Comparison of ENCODE assay signal across 11 cellular contexts in genomic region chr16:88977028-88977844, GRCh38. TPM values are rescaled to one million over a fixed set of nuclear protein-coding genes. Genes with fewer than 3 reads are reported as not detected.
DNase-seq lines count a peak whose midpoint lies in the region; ATAC-seq and TF ChIP-seq lines count a peak whose summit lies in the region.
"Had no signal": no experiment of that assay in that cellular context is flagged by ENCODE, and none has a peak within 500 bp of the region (broad histone marks: within the 10 kb centered on the region; RNA-seq: fewer than 3 reads in every experiment).

Gene CBFA2T3 (minus strand): TSS chr16:88977207. CDS start chr16:88976807, 400 bp downstream.

- no peak for TF ChIP-seq CTCF in CD14-positive monocyte (IDR thresholded peaks at IDR 0.05)

- intact Hi-C loops in CD14-positive monocyte (cut with micrococcal nuclease), result loop anchor here (2.0 kb wide), 2 partner anchors 38 to 40 kb away; no protein-coding TSS in a partner anchor

- H3K36me3 Mint-ChIP-seq in CD14-positive monocyte, result peaks cover 11 to 18% of the 10 kb centered on the region in 2 donors
- no peaks in the 10 kb centered on the region for H3K36me3 Mint-ChIP-seq in activated CD4-positive, alpha-beta memory T cell treated with anti-CD3 and anti-CD28 coated beads, Interleukin-2, amount 10 ng/mL, durations not matched to agents 7 days and 5 days (ENCODE audit: low read depth)
- H3K36me3 Mint-ChIP-seq: activated naive CD8-positive, alpha-beta T cell treated with anti-CD3 and anti-CD28 coated beads, Interleukin-2, amount 10 ng/mL, durations not matched to agents 7 days and 5 days had no signal

- peaks cover 60% of the 10 kb centered on the region for H3K4me1 Mint-ChIP-seq in CD14-positive monocyte
- H3K4me1 Mint-ChIP-seq in activated CD4-positive, alpha-beta memory T cell treated with anti-CD3 and anti-CD28 coated beads, Interleukin-2, amount 10 ng/mL, durations not matched to agents 7 days and 5 days, result no peaks in the 10 kb centered on the region
- H3K4me1 Mint-ChIP-seq: activated naive CD8-positive, alpha-beta T cell treated with anti-CD3 and anti-CD28 coated beads, Interleukin-2, amount 10 ng/mL, durations not matched to agents 7 days and 5 days had no signal

- CTCF ChIA-PET in activated CD4-positive, alpha-beta memory T cell treated with anti-CD3 and anti-CD28 coated beads, Interleukin-2, amount 10 ng/mL, durations not matched to agents 7 days and 5 days (lab: Charles Lee), result no interaction called here

- POLR2A ChIA-PET in activated CD4-positive, alpha-beta memory T cell treated with anti-CD3 and anti-CD28 coated beads, Interleukin-2, amount 10 ng/mL, durations not matched to agents 7 days and 5 days (lab: Charles Lee), result no interaction called here

- H3K27me3 Mint-ChIP-seq in CD14-positive monocyte (ENCODE audit: low read depth in 3 of 3), result peaks cover 3 to 22% (median 5%) of the 10 kb centered on the region in 3 donors
- peaks cover 21% of the 10 kb centered on the region for H3K27me3 Mint-ChIP-seq in activated CD4-positive, alpha-beta memory T cell treated with anti-CD3 and anti-CD28 coated beads, Interleukin-2, amount 10 ng/mL, durations not matched to agents 7 days and 5 days

- in situ Hi-C loops in KBM-7 (cut with MboI; ENCODE audit: low pct_unique_long_range_greater_than_20kb, low sequenced_read_pairs), result no loop called here

- ATAC-seq in HG02763 (IDR thresholded peaks at IDR 0.05; ENCODE audit: unreplicated experiment), result no peak

- DNase-seq in CD14-positive monocyte (ENCODE audit: low spot score) (peak; percentile 83), KBM-7 (peak; percentile 95), dermis blood vessel endothelial cell (peak; percentile 91), myocyte (ENCODE audit: low read depth) (peak; percentile 57), NCI-H510A treated with DMSO at 0.1 percent for 48 hours (lab: John Stamatoyannopoulos, UW) (no peak), NCI-H2227 (lab: John Stamatoyannopoulos, UW; ENCODE audit: unreplicated experiment) (no peak)
- no peak for DNase-seq in activated CD4-positive, alpha-beta memory T cell treated with anti-CD3 and anti-CD28 coated beads, Interleukin-2, amount 10 ng/mL, durations not matched to agents 7 days and 5 days
- DNase-seq: activated naive CD8-positive, alpha-beta T cell treated with anti-CD3 and anti-CD28 coated beads, Interleukin-2, amount 10 ng/mL, durations not matched to agents 7 days and 5 days; CD4-positive, alpha-beta T cell; MG63 had no signal

- H3K4me3 Mint-ChIP-seq in CD14-positive monocyte, result peak within 1 kb of the TSS; percentile 94 to 99
- H3K4me3 Mint-ChIP-seq in activated CD4-positive, alpha-beta memory T cell treated with anti-CD3 and anti-CD28 coated beads, Interleukin-2, amount 10 ng/mL, durations not matched to agents 7 days and 5 days, result no peak within 1 kb of the TSS
- H3K4me3 Mint-ChIP-seq: activated naive CD8-positive, alpha-beta T cell treated with anti-CD3 and anti-CD28 coated beads, Interleukin-2, amount 10 ng/mL, durations not matched to agents 7 days and 5 days; CD4-positive, alpha-beta T cell had no signal

- peaks cover 0 to 7% (median 1%) of the 10 kb centered on the region in 7 donors for H3K9me3 Mint-ChIP-seq in CD14-positive monocyte
- H3K9me3 Mint-ChIP-seq in activated CD4-positive, alpha-beta memory T cell treated with anti-CD3 and anti-CD28 coated beads, Interleukin-2, amount 10 ng/mL, durations not matched to agents 7 days and 5 days, result no peaks in the 10 kb centered on the region
- H3K9me3 Mint-ChIP-seq: activated naive CD8-positive, alpha-beta T cell treated with anti-CD3 and anti-CD28 coated beads, Interleukin-2, amount 10 ng/mL, durations not matched to agents 7 days and 5 days; CD4-positive, alpha-beta T cell had no signal

- peak within 1 kb of the TSS; percentile 41 to 88 (median 72) for H3K27ac Mint-ChIP-seq in CD14-positive monocyte
- no peak within 1 kb of the TSS for H3K27ac Mint-ChIP-seq in activated CD4-positive, alpha-beta memory T cell treated with anti-CD3 and anti-CD28 coated beads, Interleukin-2, amount 10 ng/mL, durations not matched to agents 7 days and 5 days
- H3K27ac Mint-ChIP-seq: activated naive CD8-positive, alpha-beta T cell treated with anti-CD3 and anti-CD28 coated beads, Interleukin-2, amount 10 ng/mL, durations not matched to agents 7 days and 5 days; CD4-positive, alpha-beta T cell had no signal

RNA-seq across cellular contexts. Expression of gene CBFA2T3, which starts in this region (rescaled TPM):
- 1 to 10 TPM; 5.3 to 6.2 TPM for polyA plus RNA-seq in CD14-positive monocyte
- 0.14 TPM in 1 of 2 replicates, not detected in the other for total RNA-seq in dermis blood vessel endothelial cell
- total RNA-seq in myocyte, result 0.72 and 1.7 TPM in 2 replicates
- 1.6 TPM for polyA plus RNA-seq in myocyte (2012)
- not detected for total RNA-seq in activated CD4-positive, alpha-beta memory T cell treated with anti-CD3 and anti-CD28 coated beads, Interleukin-2, amount 10 ng/mL, durations not matched to agents 7 days and 5 days

Comparison
In these comparisons a context has a peak if more than half of its experiments do, and no peak if none do; other contexts are left out.
1. Peak in DNase-seq in dermis blood vessel endothelial cell; RNA of the gene not detected or under 1 TPM.
2. DNase-seq: peak in CD14-positive monocyte (single experiment), KBM-7 (single experiment) and myocyte (single experiment); none in NCI-H510A treated with DMSO at 0.1 percent for 48 hours (single experiment), NCI-H2227 (single experiment) and activated CD4-positive, alpha-beta memory T cell treated with anti-CD3 and anti-CD28 coated beads, Interleukin-2, amount 10 ng/mL, durations not matched to agents 7 days and 5 days (single experiment).